In the genomic region with DNA sequence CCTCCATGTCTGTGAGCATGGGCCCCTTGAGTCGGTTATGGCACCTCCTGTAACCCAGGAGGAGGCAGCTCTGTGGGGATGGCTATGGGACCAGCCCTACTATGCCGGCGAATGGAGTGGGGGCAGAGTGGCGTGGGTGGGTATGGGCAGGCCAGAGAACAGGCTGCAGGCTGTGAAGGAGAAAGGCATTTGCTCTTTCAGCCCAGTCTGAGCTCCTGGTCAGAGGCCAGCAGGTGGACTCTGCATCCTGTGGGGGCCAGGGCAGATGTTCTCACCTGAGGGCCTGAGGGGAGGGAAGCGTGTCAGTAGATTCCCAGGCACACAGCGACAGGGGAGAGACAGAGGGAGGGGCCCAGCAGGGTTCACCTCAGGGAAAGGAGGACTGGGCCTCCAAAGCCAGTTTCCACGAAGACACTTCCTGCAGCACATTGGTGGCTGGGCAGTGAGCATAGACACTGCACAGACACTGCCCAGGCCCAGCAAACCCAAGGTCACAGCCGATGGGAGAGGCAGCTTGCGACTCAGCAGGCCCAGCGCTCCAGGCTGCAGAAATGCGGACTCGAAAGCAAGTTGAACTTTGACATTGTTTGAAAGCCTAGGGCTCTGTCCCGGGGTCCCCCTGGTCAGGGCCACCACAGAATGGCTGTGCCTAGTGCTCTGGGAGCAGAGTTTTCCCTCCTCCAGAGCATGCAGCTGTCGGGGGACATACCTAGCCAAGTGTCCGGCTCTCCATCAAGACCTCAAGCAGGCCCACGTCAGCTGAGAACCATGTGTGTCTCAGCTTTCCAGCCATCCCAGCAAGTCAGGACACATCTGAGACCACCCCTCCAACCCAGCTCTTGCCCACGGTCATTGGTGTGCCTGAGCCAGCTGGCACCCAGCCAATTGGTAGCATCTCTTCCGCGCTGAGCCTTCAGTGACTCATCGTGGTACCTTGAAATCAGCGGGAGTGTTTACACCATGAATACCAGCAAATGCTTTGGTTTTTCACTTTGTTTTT, we compare ENCODE assay signal across 11 cellular contexts. TPM values are rescaled to one million over a fixed set of nuclear protein-coding genes. Genes with fewer than 3 reads are reported as not detected.
DNase-seq lines count a peak whose midpoint lies in the region; ATAC-seq, FAIRE-seq and TF ChIP-seq lines count a peak whose summit lies in the region.
"Had no signal": no experiment of that assay in that cellular context is flagged by ENCODE, and none has a peak within 500 bp of the region (broad histone marks: within the 10 kb centered on the region; RNA-seq: fewer than 3 reads in every experiment).

No MANE protein-coding gene starts in this region.

- no peak overlapping the region for H2BK120ac ChIP-seq in H1 (replicated peaks; ENCODE audit: low read depth, low read length)

- peak; percentile 16 for DNase-seq in DMS153 (lab: John Stamatoyannopoulos, UW)
- DNase-seq in DMS153 treated with DMSO at 0.1 percent for 48 hours (lab: John Stamatoyannopoulos, UW; ENCODE audit: unreplicated experiment), result no peak
- DNase-seq in NCI-H345 treated with DMSO at 0.1 percent for 48 hours (lab: John Stamatoyannopoulos, UW; ENCODE audit: unreplicated experiment), result peak; percentile 39
- no peak for DNase-seq in H1 (ENCODE audit: low read depth in 1 of 2, low spot score in 2 of 2)
- DNase-seq in sigmoid colon, result peak; percentile 79
- no peak for DNase-seq in COLO829 (ENCODE audit: low spot score)
- DNase-seq: activated T-cell treated with anti-CD3 and anti-CD28 coated beads, Interleukin-2, amount 50 U/mL, for 1 hour; gastrocnemius medialis had no signal

- intact Hi-C loops in sigmoid colon (cut with DNase I), result no loop called here

- H3K9me3 ChIP-seq in H1 (ENCODE audit: insufficient read depth in 2 of 2, low read depth in 1 of 2, low read length in 1 of 2), result no peaks in the 10 kb centered on the region
- no peaks in the 10 kb centered on the region for H3K9me3 ChIP-seq in sigmoid colon
- H3K9me3 ChIP-seq: gastrocnemius medialis had no signal

- H3K4me3 ChIP-seq in H1 (ENCODE audit: extremely low read depth in 1 of 4, insufficient read depth in 2 of 4, low read depth in 3 of 4, low read length in 4 of 4) (no peak overlapping the region), sigmoid colon (no peak overlapping the region)
- H3K4me3 ChIP-seq: gastrocnemius medialis had no signal

- H2BK20ac ChIP-seq in H1 (ENCODE audit: low read length), result no peak overlapping the region; the same call in 1 of the 2 replicates

- POLR2A ChIA-PET in H1 (lab: Charles Lee; ENCODE audit: partially characterized antibody), result interaction anchor here (1.0 to 1.9 kb wide), 4 partner anchors 11 to 140 kb away, joined by 3 to 10 read pairs (median 4); partner anchors contain the start of gene TCF7L1

- H2AFZ ChIP-seq in H1 (ENCODE audit: low read length), result no peak overlapping the region

- no peak overlapping the region for H3K9ac ChIP-seq in H1 (replicated peaks in 1 of 4; ENCODE audit: extremely low read depth in 1 of 4, low read depth in 3 of 4, low read length in 3 of 4)

- 82% methylated on average over 20 of the region's 21 CpGs; no CpG with 5 or more reads in 1 of the 2 experiments for WGBS in H1 (ENCODE audit: extremely low coverage in 1 of 2, insufficient coverage in 1 of 2, insufficient read length in 1 of 2, insufficient replicate concordance in 2 of 2, low coverage in 1 of 2, low lambda C conversion rate in 2 of 2, missing lambda C conversion rate in 1 of 2), 2 experiments
- 76 to 80% methylated on average over 21 of the region's 21 CpGs for WGBS in sigmoid colon, 2 donors

- H2BK12ac ChIP-seq in H1 (ENCODE audit: low read depth, low read length), result 0 out of 2 replicates have a peak overlapping the region, but pooled peaks have one; percentile 53

- TF ChIP-seq EP300 in H1 (IDR thresholded peaks at IDR 0.05; ENCODE audit: borderline replicate concordance in 1 of 2, low read depth in 2 of 2, low read length in 2 of 2) (no peak), sigmoid colon (IDR thresholded peaks at IDR 0.05) (no peak)

- H3K36me3 ChIP-seq in H1 (ENCODE audit: control insufficient read depth in 2 of 4, insufficient read depth in 4 of 4, low read length in 3 of 4) (no peaks in the 10 kb centered on the region), sigmoid colon (no peaks in the 10 kb centered on the region)
- H3K36me3 ChIP-seq: gastrocnemius medialis had no signal

- 0 out of 2 replicates have a peak overlapping the region, but pooled peaks have one; percentile 16 for H2BK5ac ChIP-seq in H1 (ENCODE audit: low read depth, low read length)

- no peak overlapping the region for H3K56ac ChIP-seq in H1 (replicated peaks; ENCODE audit: insufficient read length, low read depth, low read length)

- no peak for TF ChIP-seq RAD21 in H1 (IDR thresholded peaks at IDR 0.05 in 1 of 2, conservative IDR thresholded peaks at IDR 0.05 in 1 of 2; ENCODE audit: low read depth in 2 of 2, low read length in 2 of 2)

- no peak overlapping the region for H3K4ac ChIP-seq in H1 (replicated peaks; ENCODE audit: insufficient read length, low read depth, low read length)

- no peak overlapping the region for H4K91ac ChIP-seq in H1 (replicated peaks; ENCODE audit: insufficient read length, low read length)

- H4K8ac ChIP-seq in H1 (ENCODE audit: extremely low read depth, insufficient read depth, low read length), result no peak overlapping the region

- ATAC-seq in GM18870 (IDR thresholded peaks at IDR 0.05; ENCODE audit: unreplicated experiment) (no peak), GM18909 (IDR thresholded peaks at IDR 0.05; ENCODE audit: poor library complexity, unreplicated experiment) (no peak)

- no peak for FAIRE-seq in H1 (lab: Jason Lieb, UNC)
- FAIRE-seq: A204.1 had no signal

- no peak overlapping the region for H2AK5ac ChIP-seq in H1 (ENCODE audit: low read depth, low read length)

- H3K23ac ChIP-seq in H1 (ENCODE audit: insufficient read length), result no peak overlapping the region

- CTCF ChIA-PET in H1 (lab: Charles Lee; ENCODE audit: partially characterized antibody), result interaction anchor here (0.9 to 15.9 kb wide), 9 partner anchors 12 to 208 kb away, joined by 3 to 283 read pairs (median 4); no protein-coding TSS in a partner anchor

- TF ChIP-seq POLR2A in H1 (IDR thresholded peaks at IDR 0.05; ENCODE audit: control extremely low read depth in 1 of 2, low read depth in 2 of 2, low read length in 2 of 2) (no peak), sigmoid colon (IDR thresholded peaks at IDR 0.05) (no peak)

- peaks cover 0 to 86% of the 10 kb centered on the region in 2 experiments; a peak in 3 of 4 replicates for H3K79me2 ChIP-seq in H1 (ENCODE audit: control insufficient read depth in 1 of 2, insufficient read depth in 2 of 2, low read length in 2 of 2)

- H3K23me2 ChIP-seq in H1 (ENCODE audit: low read depth, low read length), result no peaks in the 10 kb centered on the region

- H2BK15ac ChIP-seq in H1 (ENCODE audit: low read length), result no peak overlapping the region

- no peak overlapping the region for H3K18ac ChIP-seq in H1 (ENCODE audit: extremely low read depth, low read length)

- H4K20me1 ChIP-seq in H1 (replicated peaks in 1 of 2; ENCODE audit: control insufficient read depth in 1 of 2, insufficient read depth in 2 of 2, low read length in 2 of 2), result peaks cover 13 to 28% of the 10 kb centered on the region in 2 experiments

- H3K27ac ChIP-seq in H1 (ENCODE audit: low read depth, low read length) (no peak overlapping the region), sigmoid colon (peak overlapping the region; percentile 1 to 45 (median 31))

- H3K27me3 ChIP-seq in H1 (replicated peaks in 1 of 4; ENCODE audit: control insufficient read depth in 3 of 4, extremely low read depth in 1 of 4, insufficient read depth in 3 of 4, low read length in 3 of 4) (no peaks in the 10 kb centered on the region), sigmoid colon (no peaks in the 10 kb centered on the region)
- H3K27me3 ChIP-seq: gastrocnemius medialis had no signal

- H4K5ac ChIP-seq in H1 (ENCODE audit: insufficient read length, low read depth, low read length), result no peak overlapping the region

- TF ChIP-seq CTCF in H1 (IDR thresholded peaks at IDR 0.05; ENCODE audit: control extremely low read depth in 1 of 3, insufficient read depth in 1 of 3, low read depth in 1 of 3, low read length in 3 of 3) (no peak), sigmoid colon (IDR thresholded peaks at IDR 0.05) (no peak)

- H3K14ac ChIP-seq in H1 (ENCODE audit: insufficient read length), result no peak overlapping the region

- H3K79me1 ChIP-seq in H1 (ENCODE audit: low read depth, low read length), result peaks cover 23% of the 10 kb centered on the region

- H3K4me2 ChIP-seq in H1 (ENCODE audit: insufficient read depth in 1 of 2, low read depth in 2 of 2, low read length in 2 of 2), result no peak overlapping the region

- H3K4me1 ChIP-seq in H1 (replicated peaks in 1 of 4; ENCODE audit: control insufficient read depth in 3 of 4, insufficient read depth in 4 of 4, low read length in 3 of 4) (peaks cover 5 to 24% (median 17%) of the 10 kb centered on the region in 4 experiments), sigmoid colon (peaks cover 0 to 47% (median 36%) of the 10 kb centered on the region in 4 donors)

TF ChIP-seq in H1, 55 proteins besides CTCF, POLR2A, EP300 and RAD21:
- TF ChIP-seq JUN (IDR thresholded peaks at IDR 0.05; ENCODE audit: low read depth, low read length), result no peak
- peak; percentile 34; the same call in 1 of the 2 replicates for TF ChIP-seq POLR2AphosphoS5 (IDR thresholded peaks at IDR 0.05; ENCODE audit: low read depth, low read length)

RNA-seq across cellular contexts. Expression of gene TGOLN2, which starts 53.8 kb away (rescaled TPM):
- total RNA-seq in H1 (2021; fragmentation: NEBNext Ultra II Directional; extraction: Animal tissue kit (Norgen Biotek cat#: 25700)), result 36.3 and 38.9 TPM in 2 replicates
- 31.1 and 33.9 TPM in 2 replicates for polyA plus RNA-seq in H1 (2011; rRNA removed)
- 36.4 TPM for polyA plus RNA-seq in H1 (2011; cell fraction: cytosol; rRNA removed)
- polyA plus RNA-seq in H1 (2011; cell fraction: nucleus; rRNA removed), result 29.4 TPM
- polyA plus RNA-seq in H1 (2012, experiment 1 of 2), result 21.1 to 28.9 TPM (median 25.9 TPM) in 4 replicates
- 3.1 TPM for polyA plus RNA-seq in H1 (2012, experiment 2 of 2)
- 46.3 TPM for polyA plus RNA-seq in H1 (2013, experiment 1 of 2)
- polyA plus RNA-seq in H1 (2013, experiment 2 of 2), result 52.7 TPM
- polyA minus RNA-seq in H1 (2011; rRNA and poly(A)+ RNA removed), result 23.4 and 26.2 TPM in 2 replicates
- polyA minus RNA-seq in H1 (2011; cell fraction: cytosol; rRNA and poly(A)+ RNA removed), result 19.7 TPM
- polyA minus RNA-seq in H1 (2011; cell fraction: nucleus; rRNA and poly(A)+ RNA removed), result 21.7 TPM
- total RNA-seq in sigmoid colon, result 10 to 100 TPM; 78.9 to 95.0 (median 80.8) TPM
- polyA plus RNA-seq in sigmoid colon, result 10 to 100 TPM; 12.6 to 85.8 (median 20.8) TPM

Comparison
In these comparisons a context has a peak if more than half of its experiments do, and no peak if none do; other contexts are left out.
1. DNase-seq: peak in DMS153 (single experiment), NCI-H345 treated with DMSO at 0.1 percent for 48 hours (single experiment) and sigmoid colon (single experiment); none in DMS153 treated with DMSO at 0.1 percent for 48 hours (single experiment), H1 (0 of 2) and COLO829 (single experiment).